ENCODE assay signal across 10 cellular contexts in the genomic region with DNA sequence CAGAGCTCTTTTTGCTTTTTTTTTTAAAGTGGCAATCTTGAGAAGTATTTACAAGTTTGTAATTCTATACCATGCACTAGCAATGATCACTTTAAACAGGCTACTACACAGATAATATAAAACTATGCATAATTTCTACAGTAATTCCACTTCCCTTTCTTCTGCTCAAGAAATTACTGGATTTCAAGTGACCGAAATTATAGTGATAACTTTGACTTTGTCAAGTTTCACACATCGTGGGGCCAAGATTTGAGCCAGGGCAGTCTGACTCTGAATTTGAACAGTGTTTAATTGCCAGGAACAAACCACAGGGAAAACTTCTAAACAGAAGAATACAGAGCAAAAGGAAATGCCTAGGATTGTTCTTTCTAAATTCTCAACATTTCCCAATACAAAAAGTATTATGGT.
DNase-seq lines count a peak whose midpoint lies in the region; FAIRE-seq and TF ChIP-seq lines count a peak whose summit lies in the region.
"Had no signal": no experiment of that assay in that cellular context is flagged by ENCODE, and none has a peak within 500 bp of the region (broad histone marks: within the 10 kb centered on the region; RNA-seq: fewer than 3 reads in every experiment).

No MANE protein-coding gene starts in this region.

- H3K27ac ChIP-seq in esophagus muscularis mucosa (replicated peaks in 1 of 4) = peak overlapping the region; percentile 25 to 49 (median 35)
- H3K27ac ChIP-seq in smooth muscle cell (ENCODE audit: low read depth) = peak overlapping the region; percentile 14

- no peak for TF ChIP-seq POLR2A in esophagus muscularis mucosa (IDR thresholded peaks at IDR 0.05; ENCODE audit: low read depth)

- H3K9ac ChIP-seq in smooth muscle cell (ENCODE audit: low read depth) = peak overlapping the region; percentile 28

- intact Hi-C loops in esophagus muscularis mucosa (cut with DNase I) = no loop called here

- H3F3A ChIP-seq in smooth muscle cell (ENCODE audit: low read depth) = no peaks in the 10 kb centered on the region

- no peak overlapping the region for H3K4me3 ChIP-seq in esophagus muscularis mucosa
- no peak overlapping the region for H3K4me3 ChIP-seq in smooth muscle cell

- H3K4me1 ChIP-seq in esophagus muscularis mucosa = peaks cover 34 to 80% (median 62%) of the 10 kb centered on the region in 4 donors
- H3K4me1 ChIP-seq in smooth muscle cell (ENCODE audit: low read depth) = peaks cover 24% of the 10 kb centered on the region

- DNase-seq in GM18507 (ENCODE audit: extremely low spot score, insufficient read length, low read depth) = no peak
- peak; percentile 48 for DNase-seq in SK-MEL-5 (ENCODE audit: low read depth, low spot score)
- DNase-seq in esophagus muscularis mucosa (ENCODE audit: extremely low spot score) = no peak
- no peak for DNase-seq in smooth muscle cell (lab: John Stamatoyannopoulos, UW; ENCODE audit: unreplicated experiment)
- no peak for DNase-seq in activated CD4-positive, alpha-beta T cell treated with anti-CD3 and anti-CD28 coated beads, Interleukin-2, amount 50 U/mL, for 4 hours
- DNase-seq in stimulated activated naive CD4-positive, alpha-beta T cell treated with Interleukin-2 at 50 U/mL for 16 hours (lab: John Stamatoyannopoulos, UW) = no peak
- no peak for DNase-seq in mucosa of gallbladder (ENCODE audit: low spot score)
- no peak for DNase-seq in epidermal melanocyte (ENCODE audit: insufficient read length, low spot score)
- DNase-seq: NCI-H1105 treated with DMSO at 0.1 percent for 48 hours had no signal

- TF ChIP-seq CTCF in esophagus muscularis mucosa (IDR thresholded peaks at IDR 0.05) = no peak
- no peak for TF ChIP-seq CTCF in smooth muscle cell (IDR thresholded peaks at IDR 0.05; ENCODE audit: borderline replicate concordance, insufficient read depth, poor library complexity, severe bottlenecking)

- no peaks in the 10 kb centered on the region for H3K9me3 ChIP-seq in esophagus muscularis mucosa
- H3K9me3 ChIP-seq in smooth muscle cell (replicated peaks; ENCODE audit: low read depth) = no peaks in the 10 kb centered on the region

- peak; percentile 15 for FAIRE-seq in GM18507 (lab: Jason Lieb, UNC)
- FAIRE-seq: bronchial epithelial cell had no signal

- no peaks in the 10 kb centered on the region for H4K20me1 ChIP-seq in smooth muscle cell (ENCODE audit: low read depth)

- in situ Hi-C loops in SK-MEL-5 (cut with HindIII; ENCODE audit: low pct_unique_long_range_greater_than_20kb, low sequenced_read_pairs) = no loop called here

- H3K4me2 ChIP-seq in smooth muscle cell = peak overlapping the region; percentile 62

- 38% methylated on average over 2 of the region's 2 CpGs for WGBS in esophagus muscularis mucosa
- WGBS in smooth muscle cell (ENCODE audit: low lambda C conversion rate) = 39% methylated on average over 2 of the region's 2 CpGs

- peaks cover 0 to 5% (median 2%) of the 10 kb centered on the region in 4 donors for H3K36me3 ChIP-seq in esophagus muscularis mucosa
- no peaks in the 10 kb centered on the region for H3K36me3 ChIP-seq in smooth muscle cell (ENCODE audit: low read depth)

- H2AFZ ChIP-seq in smooth muscle cell (ENCODE audit: low read depth) = no peak overlapping the region

- H3K79me2 ChIP-seq in smooth muscle cell (ENCODE audit: low read depth) = peaks cover 17% of the 10 kb centered on the region

- TF ChIP-seq EP300 in esophagus muscularis mucosa (IDR thresholded peaks at IDR 0.05) = no peak

- H3K27me3 ChIP-seq in esophagus muscularis mucosa = no peaks in the 10 kb centered on the region
- no peaks in the 10 kb centered on the region for H3K27me3 ChIP-seq in smooth muscle cell (ENCODE audit: low read depth)
